ENCODE assay signal across 17 cellular contexts in the genomic region with DNA sequence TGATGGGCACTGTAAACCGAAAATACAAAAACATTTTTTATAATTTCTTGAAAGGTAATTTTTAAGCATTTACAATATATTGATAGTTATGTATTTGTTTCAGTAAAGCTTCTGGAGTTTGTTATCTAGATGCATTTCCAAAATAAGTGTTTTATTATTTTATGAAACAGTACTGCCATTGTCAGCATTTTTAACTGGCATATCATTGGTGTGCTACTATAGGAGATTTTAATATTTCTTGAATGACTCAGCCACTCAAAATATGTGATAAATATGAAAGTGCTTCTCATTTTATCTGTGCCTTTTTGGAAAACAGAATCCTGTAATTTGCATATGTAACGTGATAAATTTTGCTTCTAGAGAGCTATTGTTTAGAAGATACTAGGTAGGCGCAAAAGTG.
A peak's percentile ranks its signal among the peaks of the same experiment; 100 is the strongest.
DNase-seq lines count a peak whose midpoint lies in the region; ATAC-seq, FAIRE-seq and TF ChIP-seq lines count a peak whose summit lies in the region.
"Had no signal": no experiment of that assay in that cellular context is flagged by ENCODE, and none has a peak within 500 bp of the region (broad histone marks: within the 10 kb centered on the region; RNA-seq: fewer than 3 reads in every experiment).

No MANE protein-coding gene starts in this region.

- H3K4me3 ChIP-seq in HepG2 (replicated peaks in 1 of 3; ENCODE audit: insufficient read depth in 1 of 3, low read depth in 2 of 3, low read length in 3 of 3) (no peak overlapping the region), right lobe of liver (no peak overlapping the region), dorsolateral prefrontal cortex (no peak overlapping the region)

- H3K27ac ChIP-seq in HepG2 (ENCODE audit: extremely low read length, insufficient read depth, low read length), result no peak overlapping the region
- no peak overlapping the region for H3K27ac ChIP-seq in right lobe of liver
- peak overlapping the region in 37 of 59 donors; percentile 2 to 89 (median 35) for H3K27ac ChIP-seq in dorsolateral prefrontal cortex
- H3K27ac ChIP-seq: 22Rv1 had no signal

- TF ChIP-seq RAD21 in HepG2 (CRISPR knock-in tag; IDR thresholded peaks at IDR 0.05), result no peak

- in situ Hi-C loops in HepG2 (cut with HindIII; ENCODE audit: extremely low pct_ligation_motif_present, low pct_unique_long_range_greater_than_20kb), result no loop called here

- H3K79me2 ChIP-seq in HepG2 (ENCODE audit: insufficient read depth, low read length), result no peaks in the 10 kb centered on the region

- intact Hi-C loops in HepG2 (cut with micrococcal nuclease; ENCODE audit: unreplicated experiment), result no loop called here
- intact Hi-C loops in right lobe of liver (cut with DNase I), result no loop called here
- intact Hi-C loops in dorsolateral prefrontal cortex (cut with DNase I), result no loop called here

- BruUV-seq in HepG2 (replicated peaks; lab: Mats Ljungman, UMichigan), result no TSS peak

- POLR2A ChIA-PET in HepG2 (lab: Yijun Ruan, JAX), result no interaction called here

- no peaks in the 10 kb centered on the region for H4K20me1 ChIP-seq in HepG2 (ENCODE audit: insufficient read depth, low read length)

- H2AFZ ChIP-seq in HepG2 (ENCODE audit: low read length), result no peak overlapping the region

- H3K36me3 ChIP-seq in HepG2 (replicated peaks in 1 of 2; ENCODE audit: control insufficient read depth in 1 of 2, insufficient read depth in 2 of 2, low read length in 2 of 2) (peaks cover 2 to 28% of the 10 kb centered on the region in 2 experiments; a peak in 3 of 5 replicates), right lobe of liver (peaks cover 0 to 4% (median 0%) of the 10 kb centered on the region in 4 donors)

- DNase-seq in HepG2 (ENCODE audit: low spot score) (no peak), right lobe of liver (no peak), dorsolateral prefrontal cortex (no peak), COR-L47 (lab: John Stamatoyannopoulos, UW) (no peak), hypothalamus (lab: John Stamatoyannopoulos, UW) (no peak), NCI-H82 treated with DMSO at 0.1 percent for 48 hours (lab: John Stamatoyannopoulos, UW; ENCODE audit: unreplicated experiment) (no peak), OCI-M2 (lab: John Stamatoyannopoulos, UW; ENCODE audit: unreplicated experiment) (no peak)
- DNase-seq: C1 segment of cervical spinal cord, DND-41, NCI-H1417 treated with DMSO at 0.1 percent for 48 hours, NCI-H1930, NCI-H2171, NCI-H446 had no signal

- no peak overlapping the region for H3K9ac ChIP-seq in HepG2 (ENCODE audit: insufficient read depth, low read depth, low read length)

- no peaks in the 10 kb centered on the region for H3K27me3 ChIP-seq in HepG2 (ENCODE audit: control insufficient read depth in 1 of 2, insufficient read depth in 2 of 2, low read length in 2 of 2)
- no peaks in the 10 kb centered on the region for H3K27me3 ChIP-seq in right lobe of liver
- H3K27me3 ChIP-seq in dorsolateral prefrontal cortex, result no peaks in the 10 kb centered on the region

- no peak for TF ChIP-seq EP300 in HepG2 (IDR thresholded peaks at IDR 0.05; ENCODE audit: low read depth in 2 of 2, low read length in 2 of 2)
- TF ChIP-seq EP300 in HepG2 (CRISPR knock-in tag; IDR thresholded peaks at IDR 0.05; ENCODE audit: borderline replicate concordance), result no peak

- H3K9me3 ChIP-seq in HepG2 (ENCODE audit: low read length), result no peaks in the 10 kb centered on the region
- no peaks in the 10 kb centered on the region for H3K9me3 ChIP-seq in right lobe of liver

- TF ChIP-seq POLR2A in HepG2 (IDR thresholded peaks at IDR 0.05; ENCODE audit: insufficient read depth in 1 of 2, low read depth in 2 of 2, low read length in 2 of 2) (no peak), right lobe of liver (IDR thresholded peaks at IDR 0.05) (no peak)

- CTCF ChIA-PET in HepG2 (lab: Yijun Ruan, JAX; ENCODE audit: low intra/inter-chr PET ratio, low total read pairs), result no interaction called here

- FAIRE-seq in HepG2 (lab: Jason Lieb, UNC), result no peak
- FAIRE-seq: H54 had no signal

- ATAC-seq in HepG2 (no peak), right lobe of liver (no peak), SK-N-SH treated with all-trans-retinoic acid at 6 μM for 48 hours (peak; percentile 60; the same call in 2 of the 3 replicates)
- ATAC-seq: Panc1 had no signal

- TF ChIP-seq CTCF in HepG2 (CRISPR knock-in tag; IDR thresholded peaks at IDR 0.05), result no peak
- no peak for TF ChIP-seq CTCF in right lobe of liver (IDR thresholded peaks at IDR 0.05)
- no peak for TF ChIP-seq CTCF in dorsolateral prefrontal cortex (IDR thresholded peaks at IDR 0.05 in 54 of 56, conservative IDR thresholded peaks at IDR 0.05 in 2 of 56; ENCODE audit: low read depth in 1 of 56, partially characterized antibody in 56 of 56)

- H3K4me2 ChIP-seq in HepG2 (ENCODE audit: low read depth, low read length), result no peak overlapping the region

- H3K4me1 ChIP-seq in HepG2 (ENCODE audit: insufficient read depth, low read length) (no peaks in the 10 kb centered on the region), right lobe of liver (no peaks in the 10 kb centered on the region)

- 96% methylated on average over 3 of the region's 3 CpGs for WGBS in HepG2 (ENCODE audit: low lambda C conversion rate)
- WGBS in right lobe of liver (ENCODE audit: insufficient coverage, low coverage, low lambda C conversion rate, missing lambda C conversion rate), result 96% methylated on average over 3 of the region's 3 CpGs

TF ChIP-seq in HepG2, 621 proteins besides CTCF, POLR2A, EP300 and RAD21:
- TF ChIP-seq, protein P1, sequence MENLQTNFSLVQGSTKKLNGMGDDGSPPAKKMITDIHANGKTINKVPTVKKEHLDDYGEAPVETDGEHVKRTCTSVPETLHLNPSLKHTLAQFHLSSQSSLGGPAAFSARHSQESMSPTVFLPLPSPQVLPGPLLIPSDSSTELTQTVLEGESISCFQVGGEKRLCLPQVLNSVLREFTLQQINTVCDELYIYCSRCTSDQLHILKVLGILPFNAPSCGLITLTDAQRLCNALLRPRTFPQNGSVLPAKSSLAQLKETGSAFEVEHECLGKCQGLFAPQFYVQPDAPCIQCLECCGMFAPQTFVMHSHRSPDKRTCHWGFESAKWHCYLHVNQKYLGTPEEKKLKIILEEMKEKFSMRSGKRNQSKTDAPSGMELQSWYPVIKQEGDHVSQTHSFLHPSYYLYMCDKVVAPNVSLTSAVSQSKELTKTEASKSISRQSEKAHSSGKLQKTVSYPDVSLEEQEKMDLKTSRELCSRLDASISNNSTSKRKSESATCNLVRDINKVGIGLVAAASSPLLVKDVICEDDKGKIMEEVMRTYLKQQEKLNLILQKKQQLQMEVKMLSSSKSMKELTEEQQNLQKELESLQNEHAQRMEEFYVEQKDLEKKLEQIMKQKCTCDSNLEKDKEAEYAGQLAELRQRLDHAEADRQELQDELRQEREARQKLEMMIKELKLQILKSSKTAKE (CRISPR knock-in tag; IDR thresholded peaks at IDR 0.05; ENCODE audit: borderline replicate concordance), result no peak
- TF ChIP-seq MAFK (conservative IDR thresholded peaks at IDR 0.05 in 1 of 2, IDR thresholded peaks at IDR 0.05 in 1 of 2; ENCODE audit: low read length in 2 of 2) (peak; percentile 72 to 85), MAFF (IDR thresholded peaks at IDR 0.05; ENCODE audit: low read depth, low read length) (peak; percentile 68), PAWR (CRISPR knock-in tag; IDR thresholded peaks at IDR 0.05; ENCODE audit: borderline replicate concordance) (no peak), SRSF9 (IDR thresholded peaks at IDR 0.05; ENCODE audit: borderline replicate concordance, insufficient read depth, low read depth, low read length, poor library complexity, severe bottlenecking) (no peak), HDAC1 (CRISPR knock-in tag; IDR thresholded peaks at IDR 0.05) (no peak)
TF ChIP-seq in HepG2: peak in this region for 2.

TF ChIP-seq in SK-N-SH treated with all-trans-retinoic acid at 6 μM for 48 hours, 23 proteins besides CTCF, POLR2A, EP300 and RAD21 (continues in another document):
- TF ChIP-seq BACH2 (CRISPR knock-in tag; IDR thresholded peaks at IDR 0.05; ENCODE audit: borderline replicate concordance) (no peak), GLIS3 (CRISPR knock-in tag; IDR thresholded peaks at IDR 0.05) (no peak), ZNF8 (CRISPR knock-in tag; IDR thresholded peaks at IDR 0.05) (no peak), RARB (CRISPR knock-in tag; IDR thresholded peaks at IDR 0.05) (no peak), ZFP30 (CRISPR knock-in tag; IDR thresholded peaks at IDR 0.05) (no peak), ISL1 (CRISPR knock-in tag; IDR thresholded peaks at IDR 0.05) (no peak)
- TF ChIP-seq, protein P2, sequence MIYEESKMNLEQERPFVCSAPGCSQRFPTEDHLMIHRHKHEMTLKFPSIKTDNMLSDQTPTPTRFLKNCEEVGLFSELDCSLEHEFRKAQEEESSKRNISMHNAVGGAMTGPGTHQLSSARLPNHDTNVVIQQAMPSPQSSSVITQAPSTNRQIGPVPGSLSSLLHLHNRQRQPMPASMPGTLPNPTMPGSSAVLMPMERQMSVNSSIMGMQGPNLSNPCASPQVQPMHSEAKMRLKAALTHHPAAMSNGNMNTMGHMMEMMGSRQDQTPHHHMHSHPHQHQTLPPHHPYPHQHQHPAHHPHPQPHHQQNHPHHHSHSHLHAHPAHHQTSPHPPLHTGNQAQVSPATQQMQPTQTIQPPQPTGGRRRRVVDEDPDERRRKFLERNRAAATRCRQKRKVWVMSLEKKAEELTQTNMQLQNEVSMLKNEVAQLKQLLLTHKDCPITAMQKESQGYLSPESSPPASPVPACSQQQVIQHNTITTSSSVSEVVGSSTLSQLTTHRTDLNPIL (CRISPR knock-in tag; IDR thresholded peaks at IDR 0.05; ENCODE audit: low read depth), result no peak
- TF ChIP-seq, protein P3, sequence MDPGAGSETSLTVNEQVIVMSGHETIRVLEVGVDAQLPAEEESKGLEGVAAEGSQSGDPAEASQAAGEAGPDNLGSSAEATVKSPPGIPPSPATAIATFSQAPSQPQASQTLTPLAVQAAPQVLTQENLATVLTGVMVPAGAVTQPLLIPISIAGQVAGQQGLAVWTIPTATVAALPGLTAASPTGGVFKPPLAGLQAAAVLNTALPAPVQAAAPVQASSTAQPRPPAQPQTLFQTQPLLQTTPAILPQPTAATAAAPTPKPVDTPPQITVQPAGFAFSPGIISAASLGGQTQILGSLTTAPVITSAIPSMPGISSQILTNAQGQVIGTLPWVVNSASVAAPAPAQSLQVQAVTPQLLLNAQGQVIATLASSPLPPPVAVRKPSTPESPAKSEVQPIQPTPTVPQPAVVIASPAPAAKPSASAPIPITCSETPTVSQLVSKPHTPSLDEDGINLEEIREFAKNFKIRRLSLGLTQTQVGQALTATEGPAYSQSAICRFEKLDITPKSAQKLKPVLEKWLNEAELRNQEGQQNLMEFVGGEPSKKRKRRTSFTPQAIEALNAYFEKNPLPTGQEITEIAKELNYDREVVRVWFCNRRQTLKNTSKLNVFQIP (CRISPR knock-in tag; IDR thresholded peaks at IDR 0.05; ENCODE audit: borderline replicate concordance, low read depth), result no peak

Comparison
In these comparisons a context has a peak if more than half of its experiments do, and no peak if none do; other contexts are left out.
1. H3K27ac ChIP-seq: peak in dorsolateral prefrontal cortex (37 of 59); none in HepG2 (single experiment) and right lobe of liver (0 of 3).